ENCODE assay signal across 15 cellular contexts in genomic region chr1:231107600-231108326, GRCh38. TPM values are rescaled to one million over a fixed set of nuclear protein-coding genes. Genes with fewer than 3 reads are reported as not detected.
"Had no signal": no experiment of that assay in that cellular context is flagged by ENCODE, and none has a peak within 500 bp of the region (broad histone marks: within the 10 kb centered on the region; RNA-seq: fewer than 3 reads in every experiment).

No MANE protein-coding gene starts in this region.

- ATAC-seq: left lung had no signal

- H3K27ac Mint-ChIP-seq: activated naive CD4-positive, alpha-beta T cell treated with anti-CD3 and anti-CD28 coated beads, Interleukin-2, amount 50 U/mL, for 24 hours; activated T-cell treated with anti-CD3 and anti-CD28 coated beads, Interleukin-2, amount 50 U/mL, for 24 hours had no signal

- DNase-seq: activated CD4-positive, alpha-beta T cell treated with anti-CD3 and anti-CD28 coated beads, Interleukin-2, amount 50 U/mL, for 48 hours; activated effector memory CD4-positive, alpha-beta T cell treated with Interleukin-2 at 50 U/mL for 16 hours; activated T-cell treated with anti-CD3 and anti-CD28 coated beads, Interleukin-2, amount 50 U/mL, for 24 hours; amniotic stem cell; caudate nucleus; left lung; mammary epithelial cell; naive B cell; stimulated activated CD4-positive, alpha-beta T cell treated with anti-CD3 and anti-CD28 coated beads, Interleukin-1b, Interleukin-23, amount 100 ng/mL, for 48 hours; T-helper 9 cell had no signal

- H3K4me3 Mint-ChIP-seq: activated T-cell treated with anti-CD3 and anti-CD28 coated beads, Interleukin-2, amount 50 U/mL, for 24 hours had no signal

- H3K36me3 Mint-ChIP-seq: activated naive CD4-positive, alpha-beta T cell treated with anti-CD3 and anti-CD28 coated beads, Interleukin-2, amount 50 U/mL, for 24 hours had no signal

- H3K4me3 ChIP-seq: coronary artery, esophagus muscularis mucosa, left lung had no signal

- H3K27ac ChIP-seq: coronary artery, esophagus muscularis mucosa, left lung, parathyroid adenoma had no signal

- H3K36me3 ChIP-seq: esophagus muscularis mucosa, left lung had no signal

- H3K9me3 ChIP-seq: esophagus muscularis mucosa had no signal

- H3K4me1 ChIP-seq: left lung, parathyroid adenoma had no signal

- H3K27me3 ChIP-seq: left lung had no signal

RNA-seq across cellular contexts. Expression of gene TRIM67, which starts 54.1 kb away (rescaled TPM):
- total RNA-seq: mammary epithelial cell, ureter had no signal
